19 cellular contexts compared by ENCODE assay signal in the genomic region with DNA sequence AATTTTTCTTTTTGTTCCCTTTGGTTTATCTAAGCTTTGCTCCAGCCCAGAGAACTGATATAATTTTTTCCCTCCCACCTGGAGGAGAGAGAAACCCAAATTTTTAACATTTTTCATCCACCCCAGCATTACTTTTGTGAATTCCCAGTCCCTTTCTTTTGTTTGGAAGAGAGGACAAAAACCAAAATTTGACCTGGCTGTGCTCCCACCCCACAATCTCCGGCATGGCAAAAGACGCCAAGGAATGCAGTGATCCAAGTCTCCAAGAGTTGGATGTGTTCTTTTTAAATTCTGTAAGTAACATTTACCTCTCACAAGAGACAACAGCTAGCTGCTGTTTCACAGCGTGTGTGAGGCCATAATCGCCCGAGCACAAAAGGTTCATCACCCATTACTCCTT. TPM values are rescaled to one million over a fixed set of nuclear protein-coding genes. Genes with fewer than 3 reads are reported as not detected.
DNase-seq lines count a peak whose midpoint lies in the region; ATAC-seq and TF ChIP-seq lines count a peak whose summit lies in the region.
"Had no signal": no experiment of that assay in that cellular context is flagged by ENCODE, and none has a peak within 500 bp of the region (broad histone marks: within the 10 kb centered on the region; RNA-seq: fewer than 3 reads in every experiment).

No MANE protein-coding gene starts in this region.

- TF ChIP-seq POLR2A in testis (IDR thresholded peaks at IDR 0.05), result no peak

- H3K27ac ChIP-seq in HUES6 (ENCODE audit: low read depth, low read length) (peak overlapping the region; percentile 51; the same call in 1 of the 2 replicates), ectodermal cell (ENCODE audit: insufficient read depth, low read depth, low read length, poor library complexity, severe bottlenecking) (peak overlapping the region; percentile 85), muscle layer of duodenum (ENCODE audit: low read length) (peak overlapping the region; percentile 45), testis (peak overlapping the region; percentile 80 to 81)
- H3K27ac ChIP-seq: neutrophil had no signal

- no peak for ATAC-seq in activated T-cell treated with anti-CD3 and anti-CD28 coated beads, Interleukin-2, amount 50 U/mL, for 4 hours
- ATAC-seq in HG02852 (IDR thresholded peaks at IDR 0.05; ENCODE audit: unreplicated experiment), result no peak
- ATAC-seq: activated T-helper 17 cell treated with anti-CD3 and anti-CD28 coated beads, Interleukin-2, amount 50 U/mL, for 72 hours; SK-N-SH treated with all-trans-retinoic acid at 6 μM for 48 hours had no signal

- 2 to 5% methylated on average over 3 to 5 of the region's 5 CpGs for WGBS in ectodermal cell, 2 experiments
- WGBS in testis, 2 donors, result 26 to 30% methylated on average over 4 to 5 of the region's 5 CpGs

- H3K4me3 Mint-ChIP-seq in activated T-cell treated with anti-CD3 and anti-CD28 coated beads, Interleukin-2, amount 50 U/mL, for 4 hours, result no peak overlapping the region
- H3K4me3 Mint-ChIP-seq: activated T-helper 17 cell treated with anti-CD3 and anti-CD28 coated beads, Interleukin-2, amount 50 U/mL, for 72 hours; IgD-negative memory B cell had no signal

- H3K36me3 Mint-ChIP-seq in activated T-cell treated with anti-CD3 and anti-CD28 coated beads, Interleukin-2, amount 50 U/mL, for 4 hours (ENCODE audit: insufficient read depth), result no peaks in the 10 kb centered on the region
- H3K36me3 Mint-ChIP-seq: IgD-negative memory B cell had no signal

- H3K9ac ChIP-seq in HUES6 (ENCODE audit: low read length), result peak overlapping the region; percentile 12

- H3K27me3 Mint-ChIP-seq in activated T-cell treated with anti-CD3 and anti-CD28 coated beads, Interleukin-2, amount 50 U/mL, for 4 hours (ENCODE audit: low read depth), result no peaks in the 10 kb centered on the region
- H3K27me3 Mint-ChIP-seq: activated T-helper 17 cell treated with anti-CD3 and anti-CD28 coated beads, Interleukin-2, amount 50 U/mL, for 72 hours had no signal

- no peaks in the 10 kb centered on the region for H3K36me3 ChIP-seq in HUES6 (ENCODE audit: control insufficient read depth, insufficient read depth, low read length)
- no peaks in the 10 kb centered on the region for H3K36me3 ChIP-seq in ectodermal cell (ENCODE audit: control insufficient read depth, insufficient read depth, low read length)
- H3K36me3 ChIP-seq in muscle layer of duodenum (ENCODE audit: control insufficient read depth in 1 of 2, insufficient read depth in 2 of 2, low read length in 2 of 2), result no peaks in the 10 kb centered on the region
- no peaks in the 10 kb centered on the region for H3K36me3 ChIP-seq in testis (ENCODE audit: low read depth, missing control alignments)
- H3K36me3 ChIP-seq: neutrophil had no signal

- H3K27me3 ChIP-seq in HUES6 (ENCODE audit: control insufficient read depth, insufficient read depth, low read length) (no peaks in the 10 kb centered on the region), ectodermal cell (ENCODE audit: control insufficient read depth, insufficient read depth, low read length, poor library complexity, severe bottlenecking) (no peaks in the 10 kb centered on the region), muscle layer of duodenum (ENCODE audit: low read depth, low read length) (no peaks in the 10 kb centered on the region), testis (no peaks in the 10 kb centered on the region)
- H3K27me3 ChIP-seq: neutrophil had no signal

- H3K9me3 ChIP-seq in HUES6 (ENCODE audit: control insufficient read depth, insufficient read depth, low read depth, low read length) (no peaks in the 10 kb centered on the region), ectodermal cell (ENCODE audit: control insufficient read depth, low read length) (no peaks in the 10 kb centered on the region), muscle layer of duodenum (ENCODE audit: control insufficient read depth in 1 of 2, low read length in 2 of 2) (no peaks in the 10 kb centered on the region), testis (no peaks in the 10 kb centered on the region)
- H3K9me3 ChIP-seq: neutrophil had no signal

- intact Hi-C loops in testis (cut with DNase I; ENCODE audit: low total_unique reads), result no loop called here

- H3K4me1 ChIP-seq in HUES6 (ENCODE audit: control insufficient read depth, insufficient read depth, low read length) (peaks cover 21% of the 10 kb centered on the region; the same call in 1 of the 2 replicates), ectodermal cell (ENCODE audit: control insufficient read depth, insufficient read depth, low read length) (peaks cover 11% of the 10 kb centered on the region), muscle layer of duodenum (ENCODE audit: control insufficient read depth in 1 of 2, insufficient read depth in 2 of 2, low read length in 2 of 2) (peaks cover 0 to 6% of the 10 kb centered on the region in 2 donors), testis (peaks cover 26% of the 10 kb centered on the region)

- no peak for DNase-seq in testis
- no peak for DNase-seq in activated T-cell treated with anti-CD3 and anti-CD28 coated beads, Interleukin-2, amount 50 U/mL, for 4 hours
- DNase-seq in NK-92 treated with Interleukin-12 subunit alpha and Interleukin-12 subunit beta, amount 100 ng/mL, for 24 hours (lab: John Stamatoyannopoulos, UW), result no peak
- DNase-seq in NCI-H2081 treated with DMSO at 0.1 percent for 48 hours (lab: John Stamatoyannopoulos, UW), result no peak
- DNase-seq: activated CD4-positive, CD25-positive, alpha-beta regulatory T cell; central memory CD4-positive, alpha-beta T cell; kidney; NCI-H1417; NCI-H774; stimulated activated CD4-positive, alpha-beta T cell treated with anti-CD3 and anti-CD28 coated beads, Interleukin-2, amount 100 ng/mL, for 24 hours; stimulated activated naive CD4-positive, alpha-beta T cell had no signal

- H3K9me3 Mint-ChIP-seq in activated T-cell treated with anti-CD3 and anti-CD28 coated beads, Interleukin-2, amount 50 U/mL, for 4 hours, result no peaks in the 10 kb centered on the region
- H3K9me3 Mint-ChIP-seq: activated T-helper 17 cell treated with anti-CD3 and anti-CD28 coated beads, Interleukin-2, amount 50 U/mL, for 72 hours; IgD-negative memory B cell had no signal

- TF ChIP-seq CTCF in testis (IDR thresholded peaks at IDR 0.05), result no peak

- H3K4me3 ChIP-seq in HUES6 (ENCODE audit: low read depth, low read length) (0 out of 2 replicates have a peak overlapping the region, but pooled peaks have one; percentile 13), ectodermal cell (ENCODE audit: insufficient read depth, low read depth, low read length) (peak overlapping the region; percentile 4), muscle layer of duodenum (ENCODE audit: low read depth in 1 of 2, low read length in 2 of 2) (peak overlapping the region in 1 of 2 donors; percentile 2), testis (no peak overlapping the region)

- no peaks in the 10 kb centered on the region for H3K4me1 Mint-ChIP-seq in activated T-cell treated with anti-CD3 and anti-CD28 coated beads, Interleukin-2, amount 50 U/mL, for 4 hours (ENCODE audit: low read depth)
- H3K4me1 Mint-ChIP-seq: activated T-helper 17 cell treated with anti-CD3 and anti-CD28 coated beads, Interleukin-2, amount 50 U/mL, for 72 hours had no signal

RNA-seq across cellular contexts. Expression of a gene that starts 25.2 kb away (rescaled TPM):
- polyA plus RNA-seq in ectodermal cell (2013, experiment 1 of 4), result 21.7 TPM
- polyA plus RNA-seq in ectodermal cell (2013, experiment 2 of 4), result 26.7 TPM
- 14.9 TPM for polyA plus RNA-seq in ectodermal cell (2013, experiment 3 of 4)
- polyA plus RNA-seq in ectodermal cell (2013, experiment 4 of 4), result 21.0 TPM
- 10 to 100 TPM; 62.0 to 64.5 TPM for total RNA-seq in testis
- 25.6 TPM for polyA plus RNA-seq in testis (ENCODE audit: insufficient read depth, low read depth, low replicate concordance)
- 10 to 100 TPM; 19.4 to 23.5 (median 20.9) TPM for total RNA-seq in activated T-cell treated with anti-CD3 and anti-CD28 coated beads, Interleukin-2, amount 50 U/mL, for 4 hours

Comparison
In these comparisons a context has a peak if more than half of its experiments do, and no peak if none do; other contexts are left out.
1. H3K4me3 ChIP-seq: peak in HUES6 (single experiment) and ectodermal cell (single experiment); none in testis (0 of 2).
2. Peak in every context shown above with its lines, with median percentiles within 50 percentile points of each other: H3K27ac ChIP-seq.